Comparison of ENCODE assay signal across 1 cellular context in genomic region chr16:84737192-84737591, GRCh38.
TF ChIP-seq lines count a peak whose summit lies in the region.

No MANE protein-coding gene starts in this region.

TF ChIP-seq in IMR-90, 13 proteins besides CTCF, POLR2A, EP300 and RAD21 (continued from another document):
- TF ChIP-seq CEBPB (IDR thresholded peaks at IDR 0.05; ENCODE audit: low read depth, low read length) (no peak), FOS (IDR thresholded peaks at IDR 0.05; ENCODE audit: low read depth, low read length) (no peak), USF2 (IDR thresholded peaks at IDR 0.05; ENCODE audit: low read depth, low read length) (no peak), ELK1 (IDR thresholded peaks at IDR 0.05; ENCODE audit: borderline replicate concordance, low read depth, low read length) (no peak), SMC3 (IDR thresholded peaks at IDR 0.05; ENCODE audit: low read depth, low read length) (no peak), RCOR1 (IDR thresholded peaks at IDR 0.05; ENCODE audit: insufficient replicate concordance, low read length) (no peak)
TF ChIP-seq in IMR-90: peak in this region for 0.
